In genomic region chr2:43212931-43213330, GRCh38 we compare ENCODE assay signal across 11 cellular contexts. TPM values are rescaled to one million over a fixed set of nuclear protein-coding genes. Genes with fewer than 3 reads are reported as not detected.
DNase-seq lines count a peak whose midpoint lies in the region; ATAC-seq and TF ChIP-seq lines count a peak whose summit lies in the region.
"Had no signal": no experiment of that assay in that cellular context is flagged by ENCODE, and none has a peak within 500 bp of the region (broad histone marks: within the 10 kb centered on the region; RNA-seq: fewer than 3 reads in every experiment).

No MANE protein-coding gene starts in this region.

- peak overlapping the region; percentile 70 for H3K27ac Mint-ChIP-seq in activated B cell treated with CpG ODN at 0.5 μM for 24 hours
- peak overlapping the region; percentile 80 for H3K27ac Mint-ChIP-seq in stimulated activated naive B cell treated with anti-CD40 and anti-IgM and Interleukin-4, amounts not matched to agents 10 μg/mL and 1 μg/mL and 100 μg/mL, for 72 hours

- CTCF ChIA-PET in activated B cell treated with CpG ODN at 0.5 μM for 24 hours (lab: Charles Lee) = no interaction called here

- H3K9me3 ChIP-seq in KOPT-K1 (ENCODE audit: insufficient read depth, low read length, poor library complexity, severe bottlenecking) (no peaks in the 10 kb centered on the region), left lung (no peaks in the 10 kb centered on the region)

- peak overlapping the region; percentile 5 for H3K27ac ChIP-seq in KOPT-K1 (ENCODE audit: low read depth, low read length, poor library complexity, severe bottlenecking)
- H3K27ac ChIP-seq in left lung = peak overlapping the region; percentile 36 to 72

- H3K4me1 Mint-ChIP-seq in activated B cell treated with CpG ODN at 0.5 μM for 24 hours = peaks cover 44% of the 10 kb centered on the region
- peaks cover 24 to 35% of the 10 kb centered on the region in 2 donors for H3K4me1 Mint-ChIP-seq in stimulated activated naive B cell treated with anti-CD40 and anti-IgM and Interleukin-4, amounts not matched to agents 10 μg/mL and 1 μg/mL and 100 μg/mL, for 72 hours

- no peak overlapping the region for H3K4me3 ChIP-seq in left lung

- POLR2A ChIA-PET in activated B cell treated with CpG ODN at 0.5 μM for 24 hours (lab: Charles Lee) = interaction anchor here (0.7 to 1.5 kb wide), 5 partner anchors 10 to 79 kb away, joined by 3 to 4 read pairs (median 3); no protein-coding TSS in a partner anchor

- peaks cover 7 to 67% of the 10 kb centered on the region in 2 donors for H3K4me1 ChIP-seq in left lung

- no peaks in the 10 kb centered on the region for H3K9me3 Mint-ChIP-seq in activated B cell treated with CpG ODN at 0.5 μM for 24 hours
- H3K9me3 Mint-ChIP-seq in stimulated activated naive B cell treated with anti-CD40 and anti-IgM and Interleukin-4, amounts not matched to agents 10 μg/mL and 1 μg/mL and 100 μg/mL, for 72 hours = no peaks in the 10 kb centered on the region
- H3K9me3 Mint-ChIP-seq: activated naive CD4-positive, alpha-beta T cell treated with anti-CD3 and anti-CD28 coated beads, Interleukin-2, amount 50 U/mL, for 72 hours had no signal

- intact Hi-C loops in activated B cell treated with CpG ODN at 0.5 μM for 24 hours (cut with micrococcal nuclease) (no loop called here), left lung (cut with DNase I) (no loop called here)

- DNase-seq in activated B cell treated with CpG ODN at 0.5 μM for 24 hours (no peak), left lung (peak; percentile 76 to 82)
- DNase-seq in stimulated activated naive B cell treated with anti-CD40 and anti-IgM and Interleukin-4, amounts not matched to agents 10 μg/mL and 1 μg/mL and 100 μg/mL, for 72 hours = peak; percentile 41
- DNase-seq in activated CD8-positive, alpha-beta memory T cell treated with anti-CD3 and anti-CD28 coated beads, Interleukin-2, amount 50 U/mL, for 4 hours = no peak
- DNase-seq: IMR-90, NCI-H524 treated with DMSO at 0.1 percent for 48 hours had no signal

- H3K27me3 ChIP-seq in left lung = no peaks in the 10 kb centered on the region

- H3K27me3 Mint-ChIP-seq in activated B cell treated with CpG ODN at 0.5 μM for 24 hours = no peaks in the 10 kb centered on the region
- H3K27me3 Mint-ChIP-seq in stimulated activated naive B cell treated with anti-CD40 and anti-IgM and Interleukin-4, amounts not matched to agents 10 μg/mL and 1 μg/mL and 100 μg/mL, for 72 hours = no peaks in the 10 kb centered on the region

- peak; percentile 72 for ATAC-seq in activated B cell treated with CpG ODN at 0.5 μM for 24 hours (ENCODE audit: low read depth)
- peak; percentile 58 for ATAC-seq in left lung
- ATAC-seq in stimulated activated naive B cell treated with anti-CD40 and anti-IgM and Interleukin-4, amounts not matched to agents 10 μg/mL and 1 μg/mL and 100 μg/mL, for 72 hours (replicated peaks) = peak; percentile 83 to 85
- ATAC-seq in HG03175 (IDR thresholded peaks at IDR 0.05; ENCODE audit: unreplicated experiment) = no peak
- no peak for ATAC-seq in HG03520 (IDR thresholded peaks at IDR 0.05; ENCODE audit: unreplicated experiment)
- no peak for ATAC-seq in esophagus mucosa
- ATAC-seq: activated naive CD4-positive, alpha-beta T cell treated with anti-CD3 and anti-CD28 coated beads, Interleukin-2, amount 50 U/mL, for 72 hours had no signal

- no peaks in the 10 kb centered on the region for H3K36me3 ChIP-seq in KOPT-K1 (ENCODE audit: insufficient read depth, low read length)
- H3K36me3 ChIP-seq in left lung = no peaks in the 10 kb centered on the region

- TF ChIP-seq CTCF in activated B cell treated with CpG ODN at 0.5 μM for 24 hours (IDR thresholded peaks at IDR 0.05) = no peak
- TF ChIP-seq CTCF in left lung (IDR thresholded peaks at IDR 0.05) = no peak

- peak overlapping the region; percentile 42 for H3K4me3 Mint-ChIP-seq in activated B cell treated with CpG ODN at 0.5 μM for 24 hours
- no peak overlapping the region for H3K4me3 Mint-ChIP-seq in stimulated activated naive B cell treated with anti-CD40 and anti-IgM and Interleukin-4, amounts not matched to agents 10 μg/mL and 1 μg/mL and 100 μg/mL, for 72 hours

- no peaks in the 10 kb centered on the region for H3K36me3 Mint-ChIP-seq in activated B cell treated with CpG ODN at 0.5 μM for 24 hours (ENCODE audit: low read depth)
- peaks cover 0 to 3% of the 10 kb centered on the region in 2 donors for H3K36me3 Mint-ChIP-seq in stimulated activated naive B cell treated with anti-CD40 and anti-IgM and Interleukin-4, amounts not matched to agents 10 μg/mL and 1 μg/mL and 100 μg/mL, for 72 hours
- H3K36me3 Mint-ChIP-seq: activated naive CD4-positive, alpha-beta T cell treated with anti-CD3 and anti-CD28 coated beads, Interleukin-2, amount 50 U/mL, for 72 hours had no signal

RNA-seq across cellular contexts. Expression of gene ZFP36L2, which starts 13.5 kb away (rescaled TPM):
- total RNA-seq in activated B cell treated with CpG ODN at 0.5 μM for 24 hours = 56.7 and 62.1 TPM in 2 replicates
- 100 to 1,000 TPM in 1 of 2 donors, 10 to 100 TPM in 1; 72.2 to 112 TPM for total RNA-seq in left lung
- 71.0 TPM for total RNA-seq in esophagus mucosa

Comparison
In these comparisons a context has a peak if more than half of its experiments do, and no peak if none do; other contexts are left out.
1. ATAC-seq: peak in activated B cell treated with CpG ODN at 0.5 μM for 24 hours (single experiment), left lung (single experiment) and stimulated activated naive B cell treated with anti-CD40 and anti-IgM and Interleukin-4, amounts not matched to agents 10 μg/mL and 1 μg/mL and 100 μg/mL, for 72 hours (2 of 2); none in HG03175 (single experiment), HG03520 (single experiment) and esophagus mucosa (single experiment).
2. DNase-seq: peak in left lung (2 of 2) and stimulated activated naive B cell treated with anti-CD40 and anti-IgM and Interleukin-4, amounts not matched to agents 10 μg/mL and 1 μg/mL and 100 μg/mL, for 72 hours (single experiment); none in activated B cell treated with CpG ODN at 0.5 μM for 24 hours (single experiment) and activated CD8-positive, alpha-beta memory T cell treated with anti-CD3 and anti-CD28 coated beads, Interleukin-2, amount 50 U/mL, for 4 hours (single experiment).